Comparison of ENCODE assay signal across 9 cellular contexts in the genomic region with DNA sequence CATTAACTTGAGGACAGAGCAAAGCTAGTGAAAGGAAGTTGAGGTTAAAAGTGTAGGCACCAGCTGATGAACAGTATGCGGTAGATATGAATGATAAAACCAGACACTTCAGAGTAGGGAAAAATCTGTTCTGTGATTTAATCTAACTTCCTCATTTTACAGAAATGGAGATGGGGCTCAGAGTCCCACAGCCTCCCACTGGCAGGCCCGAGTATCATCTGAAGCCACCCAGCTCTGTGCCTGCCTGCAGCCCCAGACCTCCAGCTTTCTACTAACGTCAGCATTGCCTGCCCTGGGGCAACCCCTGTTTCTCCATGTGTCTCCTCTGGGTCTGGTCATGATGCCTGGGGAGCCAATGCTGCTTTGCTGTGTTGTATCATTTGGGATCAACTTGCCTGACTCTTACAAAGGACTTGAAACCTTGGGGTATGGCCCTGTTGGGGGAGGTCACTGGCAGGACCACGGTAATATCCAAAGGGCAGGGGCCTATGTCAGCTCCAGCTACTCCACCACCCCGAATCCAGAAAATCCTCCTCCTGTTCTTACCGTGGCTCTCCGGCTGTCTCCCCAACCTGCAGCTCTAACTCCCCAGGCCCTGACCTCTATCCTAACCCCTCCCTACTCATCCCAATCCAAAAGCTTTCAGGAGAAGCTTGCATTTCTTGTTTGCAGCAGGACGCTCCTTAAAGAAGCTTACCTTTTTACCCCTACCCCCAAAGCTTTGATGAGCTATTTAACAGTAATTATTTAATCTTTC. TPM values are rescaled to one million over a fixed set of nuclear protein-coding genes. Genes with fewer than 3 reads are reported as not detected.
DNase-seq lines count a peak whose midpoint lies in the region; ATAC-seq and TF ChIP-seq lines count a peak whose summit lies in the region.
"Had no signal": no experiment of that assay in that cellular context is flagged by ENCODE, and none has a peak within 500 bp of the region (broad histone marks: within the 10 kb centered on the region; RNA-seq: fewer than 3 reads in every experiment).

No MANE protein-coding gene starts in this region.

- H3K9me3 ChIP-seq in CD4-positive, CD25-positive, alpha-beta regulatory T cell (ENCODE audit: control insufficient read depth in 2 of 2, low read length in 2 of 2): no peaks in the 10 kb centered on the region

- POLR2A ChIA-PET in HEK293T (lab: Yijun Ruan, JAX): no interaction called here

- H3K4me1 Mint-ChIP-seq in CD4-positive, CD25-positive, alpha-beta regulatory T cell: peaks cover 0 to 21% (median 14%) of the 10 kb centered on the region in 4 donors

- peaks cover 2% of the 10 kb centered on the region for H3K27me3 ChIP-seq in CD4-positive, CD25-positive, alpha-beta regulatory T cell (ENCODE audit: control insufficient read depth, insufficient read depth, low read length)

- ATAC-seq in CD4-positive, CD25-positive, alpha-beta regulatory T cell (ENCODE audit: low read depth in 2 of 2): peak; percentile 50 to 59
- ATAC-seq in GM19395 (IDR thresholded peaks at IDR 0.05; ENCODE audit: unreplicated experiment) (peak; percentile 94), HG03342 (IDR thresholded peaks at IDR 0.05; ENCODE audit: unreplicated experiment) (peak; percentile 93)

- no peaks in the 10 kb centered on the region for H3K36me3 ChIP-seq in CD4-positive, CD25-positive, alpha-beta regulatory T cell (ENCODE audit: control insufficient read depth, insufficient read depth, low read length)

- peaks cover 0 to 10% (median 2%) of the 10 kb centered on the region in 7 donors for H3K9me3 Mint-ChIP-seq in CD4-positive, CD25-positive, alpha-beta regulatory T cell

- DNase-seq in CD4-positive, CD25-positive, alpha-beta regulatory T cell: peak in 2 of 3 donors; percentile 13 to 36
- peak; percentile 2 for DNase-seq in activated T-cell treated with anti-CD3 and anti-CD28 coated beads for 1 hour (ENCODE audit: low read depth)
- DNase-seq in HEK293T (ENCODE audit: extremely low spot score): no peak
- DNase-seq in NK-92 treated with Interleukin-12 subunit alpha and Interleukin-12 subunit beta, amount 100 ng/mL, for 24 hours (lab: John Stamatoyannopoulos, UW): no peak
- DNase-seq in HCEC 1CT: no peak
- no peak for DNase-seq in NCI-H187 treated with DMSO at 0.1 percent for 48 hours (lab: John Stamatoyannopoulos, UW)

- H3K4me1 ChIP-seq in CD4-positive, CD25-positive, alpha-beta regulatory T cell (ENCODE audit: control insufficient read depth, insufficient read depth, low read length, poor library complexity, severe bottlenecking): peaks cover 4% of the 10 kb centered on the region

- H3K4me3 Mint-ChIP-seq in CD4-positive, CD25-positive, alpha-beta regulatory T cell: peak overlapping the region in 1 of 4 donors; percentile 17

- no peak overlapping the region for H3K27ac ChIP-seq in CD4-positive, CD25-positive, alpha-beta regulatory T cell (ENCODE audit: insufficient read depth, low read length, poor library complexity, severe bottlenecking)

- H3K4me3 ChIP-seq in CD4-positive, CD25-positive, alpha-beta regulatory T cell (ENCODE audit: low read depth, low read length): no peak overlapping the region

- CTCF ChIA-PET in HEK293T (lab: Yijun Ruan, JAX): no interaction called here

- H3K27me3 Mint-ChIP-seq in CD4-positive, CD25-positive, alpha-beta regulatory T cell: peaks cover 13% of the 10 kb centered on the region

- no peaks in the 10 kb centered on the region for H3K36me3 Mint-ChIP-seq in CD4-positive, CD25-positive, alpha-beta regulatory T cell

- H3K27ac Mint-ChIP-seq in CD4-positive, CD25-positive, alpha-beta regulatory T cell: peak overlapping the region in 2 of 3 donors; percentile 55 to 59

TF ChIP-seq in HEK293T, 16 proteins besides CTCF, POLR2A, EP300 and RAD21:
- TF ChIP-seq FOXM1 (IDR thresholded peaks at IDR 0.05; ENCODE audit: borderline replicate concordance) (no peak), ELF4 (IDR thresholded peaks at IDR 0.05) (no peak), LEF1 (IDR thresholded peaks at IDR 0.05; ENCODE audit: borderline replicate concordance) (no peak), SUZ12 (IDR thresholded peaks at IDR 0.05) (no peak), FOXA1 (IDR thresholded peaks at IDR 0.05) (no peak), ZNF384 (IDR thresholded peaks at IDR 0.05) (no peak), HDGF (IDR thresholded peaks at IDR 0.05; ENCODE audit: borderline replicate concordance) (no peak), FOXK2 (IDR thresholded peaks at IDR 0.05) (no peak)
- TF ChIP-seq, protein P1, sequence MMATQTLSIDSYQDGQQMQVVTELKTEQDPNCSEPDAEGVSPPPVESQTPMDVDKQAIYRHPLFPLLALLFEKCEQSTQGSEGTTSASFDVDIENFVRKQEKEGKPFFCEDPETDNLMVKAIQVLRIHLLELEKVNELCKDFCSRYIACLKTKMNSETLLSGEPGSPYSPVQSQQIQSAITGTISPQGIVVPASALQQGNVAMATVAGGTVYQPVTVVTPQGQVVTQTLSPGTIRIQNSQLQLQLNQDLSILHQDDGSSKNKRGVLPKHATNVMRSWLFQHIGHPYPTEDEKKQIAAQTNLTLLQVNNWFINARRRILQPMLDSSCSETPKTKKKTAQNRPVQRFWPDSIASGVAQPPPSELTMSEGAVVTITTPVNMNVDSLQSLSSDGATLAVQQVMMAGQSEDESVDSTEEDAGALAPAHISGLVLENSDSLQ (IDR thresholded peaks at IDR 0.05): no peak

RNA-seq across cellular contexts. Expression of a gene that starts 56.2 kb away (rescaled TPM):
- not detected for total RNA-seq in CD4-positive, CD25-positive, alpha-beta regulatory T cell
- polyA plus RNA-seq in CD4-positive, CD25-positive, alpha-beta regulatory T cell: not detected
- total RNA-seq: SK-MEL-5 had no signal

Comparison
In these comparisons a context has a peak if more than half of its experiments do, and no peak if none do; other contexts are left out.
1. DNase-seq: peak in CD4-positive, CD25-positive, alpha-beta regulatory T cell (2 of 3) and activated T-cell treated with anti-CD3 and anti-CD28 coated beads for 1 hour (single experiment); none in HEK293T (single experiment), NK-92 treated with Interleukin-12 subunit alpha and Interleukin-12 subunit beta, amount 100 ng/mL, for 24 hours (single experiment), HCEC 1CT (single experiment) and NCI-H187 treated with DMSO at 0.1 percent for 48 hours (single experiment).
2. Peak in every context shown above with its lines, with median percentiles within 50 percentile points of each other: ATAC-seq.